ENCODE assay signal across 22 cellular contexts in genomic region chr7:94054130-94054529, GRCh38. TPM values are rescaled to one million over a fixed set of nuclear protein-coding genes. Genes with fewer than 3 reads are reported as not detected.
DNase-seq lines count a peak whose midpoint lies in the region; ATAC-seq, FAIRE-seq and TF ChIP-seq lines count a peak whose summit lies in the region.
"Had no signal": no experiment of that assay in that cellular context is flagged by ENCODE, and none has a peak within 500 bp of the region (broad histone marks: within the 10 kb centered on the region; RNA-seq: fewer than 3 reads in every experiment).

No MANE protein-coding gene starts in this region.

- H3K4me3 ChIP-seq in astrocyte (ENCODE audit: insufficient read depth, low read depth, low read length), result no peak overlapping the region
- no peak overlapping the region for H3K4me3 ChIP-seq in Peyer's patch
- H3K4me3 ChIP-seq: SK-N-MC, thoracic aorta had no signal

- peak overlapping the region; percentile 3 for H2AFZ ChIP-seq in astrocyte (ENCODE audit: low read depth, low read length)

- no peak for FAIRE-seq in astrocyte (lab: Jason Lieb, UNC)

- H3K9me3 ChIP-seq in astrocyte (ENCODE audit: insufficient read depth, low read depth, low read length), result no peaks in the 10 kb centered on the region
- H3K9me3 ChIP-seq in Peyer's patch, result no peaks in the 10 kb centered on the region
- H3K9me3 ChIP-seq: thoracic aorta had no signal

- H3K9me3 Mint-ChIP-seq in activated T-cell treated with anti-CD3 and anti-CD28 coated beads, Interleukin-2, amount 50 U/mL, for 4 hours, result no peaks in the 10 kb centered on the region
- H3K9me3 Mint-ChIP-seq in astrocyte (ENCODE audit: unreplicated experiment) (peaks cover 4% of the 10 kb centered on the region), nephron progenitor cell (peaks cover 14% of the 10 kb centered on the region)
- H3K9me3 Mint-ChIP-seq: neural crest cell; stimulated activated effector memory CD8-positive, alpha-beta T cell treated with anti-CD3 and anti-CD28 coated beads, Interleukin-12 subunit alpha, Interleukin-12 subunit beta, amount 100 ng/mL, for 72 hours had no signal

- H3K4me1 ChIP-seq in astrocyte (ENCODE audit: insufficient read depth, low read length), result peaks cover 6% of the 10 kb centered on the region
- peaks cover 0 to 4% (median 0%) of the 10 kb centered on the region in 4 donors for H3K4me1 ChIP-seq in Peyer's patch

- H3K4me1 Mint-ChIP-seq in activated T-cell treated with anti-CD3 and anti-CD28 coated beads, Interleukin-2, amount 50 U/mL, for 4 hours (ENCODE audit: low read depth), result peaks cover 5% of the 10 kb centered on the region
- peaks cover 24% of the 10 kb centered on the region for H3K4me1 Mint-ChIP-seq in astrocyte (ENCODE audit: low read depth, unreplicated experiment)
- peaks cover 69% of the 10 kb centered on the region for H3K4me1 Mint-ChIP-seq in nephron progenitor cell
- H3K4me1 Mint-ChIP-seq: stimulated activated effector memory CD8-positive, alpha-beta T cell treated with anti-CD3 and anti-CD28 coated beads, Interleukin-12 subunit alpha, Interleukin-12 subunit beta, amount 100 ng/mL, for 72 hours had no signal

- no peaks in the 10 kb centered on the region for H3K79me2 ChIP-seq in astrocyte (ENCODE audit: insufficient read depth, low read length)

- TF ChIP-seq CTCF in astrocyte (IDR thresholded peaks at IDR 0.05; ENCODE audit: insufficient read depth, low read depth, low read length) (no peak), nephron progenitor cell (IDR thresholded peaks at IDR 0.05) (no peak), Peyer's patch (IDR thresholded peaks at IDR 0.05) (no peak)

- H4K20me1 ChIP-seq in astrocyte (ENCODE audit: insufficient read depth, low read length), result no peaks in the 10 kb centered on the region

- no peak for DNase-seq in activated T-cell treated with anti-CD3 and anti-CD28 coated beads, Interleukin-2, amount 50 U/mL, for 4 hours
- DNase-seq in activated T-cell treated with anti-CD3 and anti-CD28 coated beads for 4 hours (no peak), NCI-H526 treated with DMSO at 0.1 percent for 48 hours (lab: John Stamatoyannopoulos, UW) (peak; percentile 42), astrocyte (ENCODE audit: low read depth) (peak; percentile 69), nephron progenitor cell (no peak), Peyer's patch (no peak)
- DNase-seq in activated effector memory CD4-positive, alpha-beta T cell treated with Interleukin-2 at 50 U/mL for 16 hours, result no peak
- DNase-seq: activated CD8-positive, alpha-beta T cell treated with anti-CD3 and anti-CD28 coated beads, Interleukin-2, amount 10 ng/mL, durations not matched to agents 7 days and 5 days; activated T-cell treated with anti-CD3 and anti-CD28 coated beads, Interleukin-2, amount 50 U/mL, for 72 hours; C1 segment of cervical spinal cord; GF-D8; KBM-7; left cardiac atrium; NCI-H1694 treated with DMSO at 0.1 percent for 48 hours; NCI-H510A; PC-3 had no signal

- H3K27ac ChIP-seq in astrocyte (ENCODE audit: low read depth, low read length), result no peak overlapping the region
- no peak overlapping the region for H3K27ac ChIP-seq in Peyer's patch
- H3K27ac ChIP-seq: SK-N-MC, thoracic aorta had no signal

- TF ChIP-seq POLR2A in Peyer's patch (IDR thresholded peaks at IDR 0.05), result no peak

- peak overlapping the region; percentile 24 for H3K4me3 Mint-ChIP-seq in activated T-cell treated with anti-CD3 and anti-CD28 coated beads, Interleukin-2, amount 50 U/mL, for 4 hours
- H3K4me3 Mint-ChIP-seq in astrocyte (ENCODE audit: unreplicated experiment) (no peak overlapping the region), nephron progenitor cell (no peak overlapping the region)
- H3K4me3 Mint-ChIP-seq: activated CD8-positive, alpha-beta T cell treated with anti-CD3 and anti-CD28 coated beads, Interleukin-2, amount 10 ng/mL, durations not matched to agents 7 days and 5 days; activated T-cell treated with anti-CD3 and anti-CD28 coated beads, Interleukin-2, amount 50 U/mL, for 72 hours; neural crest cell; stimulated activated effector memory CD8-positive, alpha-beta T cell treated with anti-CD3 and anti-CD28 coated beads, Interleukin-12 subunit alpha, Interleukin-12 subunit beta, amount 100 ng/mL, for 72 hours had no signal

- H3K27ac Mint-ChIP-seq in astrocyte (ENCODE audit: unreplicated experiment) (peak overlapping the region; percentile 27), nephron progenitor cell (peak overlapping the region; percentile 8)
- H3K27ac Mint-ChIP-seq: activated CD8-positive, alpha-beta T cell treated with anti-CD3 and anti-CD28 coated beads, Interleukin-2, amount 10 ng/mL, durations not matched to agents 7 days and 5 days; activated naive CD4-positive, alpha-beta T cell treated with anti-CD3 and anti-CD28 coated beads, Interleukin-2, amount 50 U/mL, for 72 hours; activated T-cell treated with anti-CD3 and anti-CD28 coated beads, Interleukin-2, amount 50 U/mL, for 72 hours; stimulated activated effector memory CD8-positive, alpha-beta T cell treated with anti-CD3 and anti-CD28 coated beads, Interleukin-12 subunit alpha, Interleukin-12 subunit beta, amount 100 ng/mL, for 72 hours had no signal

- H3K4me2 ChIP-seq in astrocyte (ENCODE audit: low read length), result no peak overlapping the region

- peaks cover 19% of the 10 kb centered on the region for H3K27me3 Mint-ChIP-seq in activated T-cell treated with anti-CD3 and anti-CD28 coated beads, Interleukin-2, amount 50 U/mL, for 4 hours (ENCODE audit: low read depth)
- H3K27me3 Mint-ChIP-seq in astrocyte (ENCODE audit: low read depth, unreplicated experiment) (no peaks in the 10 kb centered on the region), nephron progenitor cell (ENCODE audit: low read depth, poor library complexity) (no peaks in the 10 kb centered on the region)

- H3K27me3 ChIP-seq in astrocyte (ENCODE audit: insufficient read depth, low read length), result no peaks in the 10 kb centered on the region
- H3K27me3 ChIP-seq in Peyer's patch, result no peaks in the 10 kb centered on the region

- H3K36me3 ChIP-seq in astrocyte (ENCODE audit: insufficient read depth, low read length) (no peaks in the 10 kb centered on the region), Peyer's patch (no peaks in the 10 kb centered on the region)
- H3K36me3 ChIP-seq: thoracic aorta had no signal

- no peak overlapping the region for H3K9ac ChIP-seq in astrocyte (ENCODE audit: low read length)

- ATAC-seq in activated T-cell treated with anti-CD3 and anti-CD28 coated beads, Interleukin-2, amount 50 U/mL, for 4 hours, result no peak
- ATAC-seq in activated CD4-positive, CD25-positive, alpha-beta regulatory T cell treated with anti-CD3 and anti-CD28 coated beads, Interleukin-2, amount 50 U/mL, for 24 hours, result no peak
- ATAC-seq: activated CD8-positive, alpha-beta T cell treated with anti-CD3 and anti-CD28 coated beads, Interleukin-2, amount 10 ng/mL, durations not matched to agents 7 days and 5 days; activated naive CD4-positive, alpha-beta T cell treated with anti-CD3 and anti-CD28 coated beads, Interleukin-2, amount 50 U/mL, for 72 hours; activated T-cell treated with anti-CD3 and anti-CD28 coated beads, Interleukin-2, amount 50 U/mL, for 72 hours; stimulated activated effector memory CD8-positive, alpha-beta T cell treated with anti-CD3 and anti-CD28 coated beads, Interleukin-12 subunit alpha, Interleukin-12 subunit beta, amount 100 ng/mL, for 72 hours had no signal

- H3K36me3 Mint-ChIP-seq in activated T-cell treated with anti-CD3 and anti-CD28 coated beads, Interleukin-2, amount 50 U/mL, for 4 hours (ENCODE audit: insufficient read depth), result no peaks in the 10 kb centered on the region
- H3K36me3 Mint-ChIP-seq in astrocyte (ENCODE audit: low read depth, unreplicated experiment) (no peaks in the 10 kb centered on the region), nephron progenitor cell (ENCODE audit: low read depth) (peaks cover 16% of the 10 kb centered on the region)
- H3K36me3 Mint-ChIP-seq: activated naive CD4-positive, alpha-beta T cell treated with anti-CD3 and anti-CD28 coated beads, Interleukin-2, amount 50 U/mL, for 72 hours; stimulated activated effector memory CD8-positive, alpha-beta T cell treated with anti-CD3 and anti-CD28 coated beads, Interleukin-12 subunit alpha, Interleukin-12 subunit beta, amount 100 ng/mL, for 72 hours had no signal

RNA-seq across cellular contexts. Expression of gene BET1, which starts 50.0 kb away (rescaled TPM):
- 10 to 100 TPM; 18.0 to 19.9 (median 18.5) TPM for total RNA-seq in activated T-cell treated with anti-CD3 and anti-CD28 coated beads, Interleukin-2, amount 50 U/mL, for 4 hours
- total RNA-seq in astrocyte (37.4 and 38.0 TPM in 2 replicates), Peyer's patch (10 to 100 TPM; 26.1 to 44.6 (median 30.2) TPM)

Comparison
In these comparisons a context has a peak if more than half of its experiments do, and no peak if none do; other contexts are left out.
1. DNase-seq: peak in NCI-H526 treated with DMSO at 0.1 percent for 48 hours (single experiment) and astrocyte (single experiment); none in activated T-cell treated with anti-CD3 and anti-CD28 coated beads, Interleukin-2, amount 50 U/mL, for 4 hours (single experiment), activated T-cell treated with anti-CD3 and anti-CD28 coated beads for 4 hours (single experiment), nephron progenitor cell (single experiment), activated effector memory CD4-positive, alpha-beta T cell treated with Interleukin-2 at 50 U/mL for 16 hours (single experiment) and Peyer's patch (0 of 3).